In the genomic region with DNA sequence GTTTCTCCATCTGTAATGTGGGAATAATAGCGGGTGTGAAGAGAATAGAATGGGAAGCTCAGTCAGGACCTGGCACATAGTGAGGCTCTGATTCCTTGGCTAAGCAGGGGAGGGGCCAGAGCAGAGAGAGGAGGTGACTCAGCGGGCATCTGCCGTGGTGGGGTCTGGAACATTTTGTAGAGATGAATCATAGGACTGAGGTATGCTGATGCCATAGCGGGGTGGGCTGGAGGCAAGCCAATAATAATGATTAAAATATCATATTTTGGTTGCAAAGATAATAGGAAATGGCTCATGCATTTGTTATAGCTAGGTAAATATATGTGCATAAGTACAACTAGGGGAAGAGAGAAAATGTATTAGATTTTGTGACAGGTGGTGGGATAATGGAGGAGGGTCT, we compare ENCODE assay signal across 9 cellular contexts. TPM values are rescaled to one million over a fixed set of nuclear protein-coding genes. Genes with fewer than 3 reads are reported as not detected.
DNase-seq lines count a peak whose midpoint lies in the region; ATAC-seq and TF ChIP-seq lines count a peak whose summit lies in the region.
"Had no signal": no experiment of that assay in that cellular context is flagged by ENCODE, and none has a peak within 500 bp of the region (broad histone marks: within the 10 kb centered on the region; RNA-seq: fewer than 3 reads in every experiment).

No MANE protein-coding gene starts in this region.

- peak; percentile 92 for TF ChIP-seq EP300 in Ishikawa (IDR thresholded peaks at IDR 0.05; ENCODE audit: borderline replicate concordance)

- no peak overlapping the region for H2AFZ ChIP-seq in OCI-LY7 (ENCODE audit: low read length)

- no peaks in the 10 kb centered on the region for H3K9me3 ChIP-seq in OCI-LY7 (ENCODE audit: low read length)

- no peaks in the 10 kb centered on the region for H3K36me3 ChIP-seq in OCI-LY7 (ENCODE audit: insufficient read depth, low read length)

- H3K79me2 ChIP-seq in OCI-LY7 (ENCODE audit: insufficient read depth, low read depth, low read length), result no peaks in the 10 kb centered on the region

- no peak overlapping the region for H3K27ac ChIP-seq in OCI-LY7 (ENCODE audit: low read depth, low read length, poor library complexity, severe bottlenecking)

- no TSS peak for BruUV-seq in OCI-LY7 (replicated peaks; lab: Mats Ljungman, UMichigan)

- CTCF ChIA-PET in OCI-LY7 (lab: Charles Lee; ENCODE audit: unreplicated experiment), result no interaction called here

- no peak overlapping the region for H3K4me3 ChIP-seq in OCI-LY7 (ENCODE audit: low read depth, low read length, poor library complexity, severe bottlenecking)

- ATAC-seq in HG03159 (IDR thresholded peaks at IDR 0.05; ENCODE audit: unreplicated experiment), result no peak
- ATAC-seq in HG02588 (IDR thresholded peaks at IDR 0.05; ENCODE audit: unreplicated experiment), result no peak
- ATAC-seq: naive thymus-derived CD8-positive, alpha-beta T cell had no signal

- no peak for TF ChIP-seq RAD21 in Ishikawa (IDR thresholded peaks at IDR 0.05; ENCODE audit: low read depth)

- H3K9me2 ChIP-seq in OCI-LY7 (ENCODE audit: insufficient read depth, low read length), result no peaks in the 10 kb centered on the region

- POLR2A ChIA-PET in OCI-LY7 (lab: Charles Lee), result interaction anchor here (0.5 to 1.0 kb wide), 2 partner anchors 20 to 728 kb away, joined by 4 to 5 read pairs; no protein-coding TSS in a partner anchor

- intact Hi-C loops in OCI-LY7 (cut with micrococcal nuclease; ENCODE audit: unreplicated experiment), result no loop called here

- no peak overlapping the region for H3K4me2 ChIP-seq in OCI-LY7 (ENCODE audit: low read length)

- peak; percentile 70 for DNase-seq in Ammon's horn (ENCODE audit: low spot score)
- peak; percentile 76 for DNase-seq in brain pericyte (ENCODE audit: low read depth, low spot score)
- peak; percentile 94 to 96 for DNase-seq in lung microvascular endothelial cell (ENCODE audit: low read depth in 2 of 2)
- no peak for DNase-seq in OCI-LY7 (ENCODE audit: low spot score)
- no peak for DNase-seq in NCI-H2107 treated with DMSO at 0.1 percent for 48 hours (lab: John Stamatoyannopoulos, UW; ENCODE audit: unreplicated experiment)
- DNase-seq: naive thymus-derived CD8-positive, alpha-beta T cell had no signal

- no peaks in the 10 kb centered on the region for H3K4me1 ChIP-seq in OCI-LY7 (ENCODE audit: insufficient read depth, low read length, poor library complexity, severe bottlenecking)

- TF ChIP-seq CTCF in OCI-LY7 (conservative IDR thresholded peaks at IDR 0.05; ENCODE audit: low read length), result no peak

- H4K20me1 ChIP-seq in OCI-LY7 (ENCODE audit: insufficient read depth, low read length), result no peaks in the 10 kb centered on the region

TF ChIP-seq in Ishikawa, 13 proteins besides CTCF, POLR2A, EP300 and RAD21:
- no peak for TF ChIP-seq TAF1 (IDR thresholded peaks at IDR 0.05; ENCODE audit: low read depth)
- no peak for TF ChIP-seq CEBPB (IDR thresholded peaks at IDR 0.05)
- TF ChIP-seq, protein P1, sequence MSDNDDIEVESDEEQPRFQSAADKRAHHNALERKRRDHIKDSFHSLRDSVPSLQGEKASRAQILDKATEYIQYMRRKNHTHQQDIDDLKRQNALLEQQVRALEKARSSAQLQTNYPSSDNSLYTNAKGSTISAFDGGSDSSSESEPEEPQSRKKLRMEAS (IDR thresholded peaks at IDR 0.05), result peak; percentile 24
- TF ChIP-seq YY1 (IDR thresholded peaks at IDR 0.05; ENCODE audit: low read depth), result no peak
- TF ChIP-seq, protein P2, sequence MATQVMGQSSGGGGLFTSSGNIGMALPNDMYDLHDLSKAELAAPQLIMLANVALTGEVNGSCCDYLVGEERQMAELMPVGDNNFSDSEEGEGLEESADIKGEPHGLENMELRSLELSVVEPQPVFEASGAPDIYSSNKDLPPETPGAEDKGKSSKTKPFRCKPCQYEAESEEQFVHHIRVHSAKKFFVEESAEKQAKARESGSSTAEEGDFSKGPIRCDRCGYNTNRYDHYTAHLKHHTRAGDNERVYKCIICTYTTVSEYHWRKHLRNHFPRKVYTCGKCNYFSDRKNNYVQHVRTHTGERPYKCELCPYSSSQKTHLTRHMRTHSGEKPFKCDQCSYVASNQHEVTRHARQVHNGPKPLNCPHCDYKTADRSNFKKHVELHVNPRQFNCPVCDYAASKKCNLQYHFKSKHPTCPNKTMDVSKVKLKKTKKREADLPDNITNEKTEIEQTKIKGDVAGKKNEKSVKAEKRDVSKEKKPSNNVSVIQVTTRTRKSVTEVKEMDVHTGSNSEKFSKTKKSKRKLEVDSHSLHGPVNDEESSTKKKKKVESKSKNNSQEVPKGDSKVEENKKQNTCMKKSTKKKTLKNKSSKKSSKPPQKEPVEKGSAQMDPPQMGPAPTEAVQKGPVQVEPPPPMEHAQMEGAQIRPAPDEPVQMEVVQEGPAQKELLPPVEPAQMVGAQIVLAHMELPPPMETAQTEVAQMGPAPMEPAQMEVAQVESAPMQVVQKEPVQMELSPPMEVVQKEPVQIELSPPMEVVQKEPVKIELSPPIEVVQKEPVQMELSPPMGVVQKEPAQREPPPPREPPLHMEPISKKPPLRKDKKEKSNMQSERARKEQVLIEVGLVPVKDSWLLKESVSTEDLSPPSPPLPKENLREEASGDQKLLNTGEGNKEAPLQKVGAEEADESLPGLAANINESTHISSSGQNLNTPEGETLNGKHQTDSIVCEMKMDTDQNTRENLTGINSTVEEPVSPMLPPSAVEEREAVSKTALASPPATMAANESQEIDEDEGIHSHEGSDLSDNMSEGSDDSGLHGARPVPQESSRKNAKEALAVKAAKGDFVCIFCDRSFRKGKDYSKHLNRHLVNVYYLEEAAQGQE (IDR thresholded peaks at IDR 0.05; ENCODE audit: low read depth), result no peak
- peak; percentile 89 for TF ChIP-seq NFIC (IDR thresholded peaks at IDR 0.05)
- no peak for TF ChIP-seq EGR1 (IDR thresholded peaks at IDR 0.05)
- peak; percentile 90 for TF ChIP-seq TEAD4 (IDR thresholded peaks at IDR 0.05)
- no peak for TF ChIP-seq ZBTB7A (IDR thresholded peaks at IDR 0.05; ENCODE audit: low read depth)
- peak; percentile 90 for TF ChIP-seq TCF12 (IDR thresholded peaks at IDR 0.05; ENCODE audit: low read depth)
- peak; percentile 62; the same call in 1 of the 2 replicates for TF ChIP-seq FOXM1 (IDR thresholded peaks at IDR 0.05; ENCODE audit: borderline replicate concordance, low read depth)
- TF ChIP-seq CREB1 (IDR thresholded peaks at IDR 0.05; ENCODE audit: low read depth), result no peak
- TF ChIP-seq, protein P3, sequence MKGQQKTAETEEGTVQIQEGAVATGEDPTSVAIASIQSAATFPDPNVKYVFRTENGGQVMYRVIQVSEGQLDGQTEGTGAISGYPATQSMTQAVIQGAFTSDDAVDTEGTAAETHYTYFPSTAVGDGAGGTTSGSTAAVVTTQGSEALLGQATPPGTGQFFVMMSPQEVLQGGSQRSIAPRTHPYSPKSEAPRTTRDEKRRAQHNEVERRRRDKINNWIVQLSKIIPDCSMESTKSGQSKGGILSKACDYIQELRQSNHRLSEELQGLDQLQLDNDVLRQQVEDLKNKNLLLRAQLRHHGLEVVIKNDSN (IDR thresholded peaks at IDR 0.05), result no peak

RNA-seq across cellular contexts. Expression of a gene that starts 11.2 kb away (rescaled TPM):
- total RNA-seq in lung microvascular endothelial cell (under 0.01 TPM in 1 of 2 replicates, not detected in the other), OCI-LY7 (2022) (not detected in 2 replicates)
- not detected in 2 replicates for total RNA-seq in OCI-LY7 (2014; rRNA removed; shearing (Covaris generic))
- total RNA-seq: naive thymus-derived CD8-positive, alpha-beta T cell had no signal

RNA-seq across cellular contexts. Expression of a gene that starts 23.9 kb away (rescaled TPM):
- 8.5 and 9.5 TPM in 2 replicates for total RNA-seq in lung microvascular endothelial cell
- 21.2 and 24.6 TPM in 2 replicates for total RNA-seq in OCI-LY7 (2014; rRNA removed; shearing (Covaris generic))
- 19.3 and 21.1 TPM in 2 replicates for total RNA-seq in OCI-LY7 (2022)

Comparison
In these comparisons a context has a peak if more than half of its experiments do, and no peak if none do; other contexts are left out.
1. DNase-seq: peak in Ammon's horn (single experiment), brain pericyte (single experiment) and lung microvascular endothelial cell (2 of 2); none in OCI-LY7 (single experiment) and NCI-H2107 treated with DMSO at 0.1 percent for 48 hours (single experiment).